14 cellular contexts compared by ENCODE assay signal in the genomic region with DNA sequence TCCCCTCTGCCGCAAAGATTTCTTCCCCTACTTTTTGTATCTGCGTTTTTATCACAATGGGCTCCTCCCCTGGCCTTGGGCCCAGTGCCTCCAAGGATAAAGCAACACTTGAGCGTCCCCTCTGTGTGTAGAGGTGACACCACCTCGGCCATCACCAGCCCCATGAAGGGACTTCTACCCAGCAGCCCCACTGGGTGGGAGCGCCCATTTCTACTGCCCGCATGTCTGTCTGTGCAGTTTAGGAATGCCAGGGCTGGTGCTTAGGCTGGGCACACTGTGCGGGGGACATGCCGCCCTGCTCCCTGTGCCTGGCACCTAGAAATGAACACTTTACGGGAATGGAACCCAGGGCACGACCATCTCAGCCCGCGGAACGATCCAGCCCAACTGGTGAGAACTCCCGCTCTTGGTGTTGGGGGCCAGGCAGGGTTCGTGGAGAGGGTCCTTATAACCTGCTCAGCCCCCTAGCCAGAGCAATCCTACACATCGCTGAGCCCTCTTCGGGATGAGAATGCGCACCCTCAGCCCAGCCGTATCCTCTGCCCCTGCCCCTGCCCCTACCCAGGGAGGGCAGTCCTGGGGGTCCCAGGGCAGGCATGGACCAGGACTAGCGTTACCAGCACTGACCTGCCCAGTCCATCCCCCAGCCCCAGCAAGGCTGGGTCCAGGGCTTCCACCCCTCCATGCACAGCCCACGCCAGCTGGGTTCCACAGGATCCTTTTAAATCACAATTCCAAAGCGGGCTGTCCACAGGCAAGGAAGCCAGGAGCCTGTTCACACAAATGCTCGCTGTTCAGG. TPM values are rescaled to one million over a fixed set of nuclear protein-coding genes. Genes with fewer than 3 reads are reported as not detected.
DNase-seq lines count a peak whose midpoint lies in the region; ATAC-seq and TF ChIP-seq lines count a peak whose summit lies in the region.
"Had no signal": no experiment of that assay in that cellular context is flagged by ENCODE, and none has a peak within 500 bp of the region (broad histone marks: within the 10 kb centered on the region; RNA-seq: fewer than 3 reads in every experiment).

No MANE protein-coding gene starts in this region.

- H3K9me3 ChIP-seq in AG04450 (ENCODE audit: control insufficient read depth, insufficient read depth, low read length) (peaks cover 6% of the 10 kb centered on the region), Panc1 (ENCODE audit: control insufficient read depth, insufficient read depth, low read depth, low read length) (peaks cover 6% of the 10 kb centered on the region; the same call in 1 of the 2 replicates), esophagus muscularis mucosa (peaks cover 0 to 6% (median 0%) of the 10 kb centered on the region in 4 donors), left lung (no peaks in the 10 kb centered on the region)

- H3K4me3 ChIP-seq in AG04450 (ENCODE audit: low read depth, low read length) = no peak overlapping the region
- H3K4me3 ChIP-seq in Panc1 (ENCODE audit: low read depth in 2 of 2, low read length in 2 of 2) = no peak overlapping the region
- H3K4me3 ChIP-seq in esophagus muscularis mucosa = no peak overlapping the region
- H3K4me3 ChIP-seq in left lung = no peak overlapping the region
- H3K4me3 ChIP-seq: GM12878 had no signal

- H3K27ac ChIP-seq in AG04450 (ENCODE audit: low read depth, low read length) = peak overlapping the region; percentile 86
- H3K27ac ChIP-seq in Panc1 (ENCODE audit: low read length) = peak overlapping the region; percentile 81
- H3K27ac ChIP-seq in esophagus muscularis mucosa (replicated peaks in 1 of 4) = peak overlapping the region; percentile 62 to 75 (median 62)
- peak overlapping the region in 1 of 2 donors; percentile 19 for H3K27ac ChIP-seq in left lung

- POLR2A ChIA-PET in AG04450 (lab: Yijun Ruan, JAX) = no interaction called here
- POLR2A ChIA-PET in Panc1 (lab: Charles Lee) = no interaction called here

- H3K27me3 ChIP-seq in AG04450 (ENCODE audit: control insufficient read depth, insufficient read depth, low read length) (peaks cover 5% of the 10 kb centered on the region), Panc1 (ENCODE audit: control insufficient read depth, insufficient read depth, low read length) (no peaks in the 10 kb centered on the region), esophagus muscularis mucosa (peaks cover 0 to 2% (median 0%) of the 10 kb centered on the region in 4 donors), left lung (peaks cover 0 to 12% of the 10 kb centered on the region in 2 donors)

- intact Hi-C loops in Panc1 (cut with micrococcal nuclease; ENCODE audit: unreplicated experiment) = no loop called here
- intact Hi-C loops in esophagus muscularis mucosa (cut with DNase I) = no loop called here
- intact Hi-C loops in sciatic nerve (cut with DNase I) = no loop called here
- intact Hi-C loops in left lung (cut with DNase I) = no loop called here

- TF ChIP-seq CTCF in AG04450 (IDR thresholded peaks at IDR 0.05; ENCODE audit: low read depth, low read length) (no peak), Panc1 (IDR thresholded peaks at IDR 0.05) (no peak), esophagus muscularis mucosa (IDR thresholded peaks at IDR 0.05) (no peak), left lung (IDR thresholded peaks at IDR 0.05) (no peak)

- in situ Hi-C loops in Panc1 (cut with HindIII; ENCODE audit: low pct_unique_long_range_greater_than_20kb, low sequenced_read_pairs) = no loop called here

- TF ChIP-seq POLR2A in esophagus muscularis mucosa (IDR thresholded peaks at IDR 0.05; ENCODE audit: low read depth) = no peak

- H3K36me3 ChIP-seq in Panc1 (ENCODE audit: control insufficient read depth, insufficient read depth, low read length) (no peaks in the 10 kb centered on the region), esophagus muscularis mucosa (no peaks in the 10 kb centered on the region), left lung (no peaks in the 10 kb centered on the region)

- no TSS peak for BruUV-seq in Panc1 (replicated peaks; lab: Mats Ljungman, UMichigan)

- DNase-seq in AG04450 (ENCODE audit: low read depth, low spot score) (no peak), Panc1 (ENCODE audit: low read depth, low spot score) (no peak), esophagus muscularis mucosa (ENCODE audit: extremely low spot score) (no peak), sciatic nerve (ENCODE audit: low spot score) (no peak), left lung (no peak), NOMO-1 treated with DMSO at 0.1 percent for 48 hours (lab: John Stamatoyannopoulos, UW; ENCODE audit: unreplicated experiment) (no peak), HUDEP-2 (lab: John Stamatoyannopoulos, UW; ENCODE audit: unreplicated experiment in 76 of 76) (no peak)
- DNase-seq: AML-193; effector memory CD8-positive, alpha-beta T cell; islet precursor cell; Kasumi-1; natural killer cell had no signal

- CTCF ChIA-PET in AG04450 (lab: Charles Lee) = no interaction called here
- CTCF ChIA-PET in Panc1 (lab: Charles Lee) = no interaction called here

- TF ChIP-seq EP300 in esophagus muscularis mucosa (IDR thresholded peaks at IDR 0.05) = no peak

- H3K4me1 ChIP-seq in Panc1 (ENCODE audit: control insufficient read depth, insufficient read depth, low read length) (peaks cover 42% of the 10 kb centered on the region), esophagus muscularis mucosa (peaks cover 3 to 31% (median 20%) of the 10 kb centered on the region in 4 donors), left lung (peaks cover 28 to 33% of the 10 kb centered on the region in 2 donors)

- 86% methylated on average over 17 of the region's 23 CpGs for WGBS in esophagus muscularis mucosa

- ATAC-seq in Panc1 = no peak
- peak; percentile 8 for ATAC-seq in sciatic nerve
- no peak for ATAC-seq in left lung
- ATAC-seq in HG02588 (IDR thresholded peaks at IDR 0.05; ENCODE audit: unreplicated experiment) = no peak
- ATAC-seq: effector memory CD8-positive, alpha-beta T cell; GM12878 had no signal

RNA-seq across cellular contexts. Expression of a gene that starts 12.8 kb away (rescaled TPM):
- not detected in 2 replicates for polyA plus RNA-seq in AG04450 (2011; rRNA removed)
- polyA minus RNA-seq in AG04450 (2011; rRNA and poly(A)+ RNA removed) = not detected in 2 replicates
- total RNA-seq in Panc1 (2021; ENCODE audit: unreplicated experiment) = 0.74 TPM
- polyA plus RNA-seq in Panc1 (2012; ENCODE audit: insufficient read length) = 0.67 TPM
- total RNA-seq in esophagus muscularis mucosa = 1 to 10 TPM in 1 of 4 donors, under 1 TPM in 3; under 0.01 to 1.3 (median 0.25) TPM
- total RNA-seq in sciatic nerve = 3.9 TPM
- total RNA-seq in left lung = not detected
- total RNA-seq: GM12878, natural killer cell had no signal
- polyA plus RNA-seq: GM12878 had no signal

RNA-seq across cellular contexts. Expression of a gene that starts 17.3 kb away (rescaled TPM):
- polyA plus RNA-seq in AG04450 (2011; rRNA removed) = 0.15 and 0.17 TPM in 2 replicates
- 0.65 and 0.83 TPM in 2 replicates for polyA minus RNA-seq in AG04450 (2011; rRNA and poly(A)+ RNA removed)
- 0.72 TPM for total RNA-seq in Panc1 (2021; ENCODE audit: unreplicated experiment)
- 1.2 TPM for polyA plus RNA-seq in Panc1 (2012; ENCODE audit: insufficient read length)
- 10 to 100 TPM in 2 of 4 donors, 1 to 10 TPM in 2; 5.4 to 11.8 (median 9.6) TPM for total RNA-seq in esophagus muscularis mucosa
- total RNA-seq in sciatic nerve = 101 TPM
- 1 to 10 TPM in 1 of 2 donors, under 1 TPM in 1; 0.85 to 1.1 TPM for total RNA-seq in left lung
- total RNA-seq: GM12878 had no signal
